22 cellular contexts compared by ENCODE assay signal in genomic region chr11:97614571-97614970, GRCh38.
DNase-seq lines count a peak whose midpoint lies in the region; ATAC-seq, FAIRE-seq and TF ChIP-seq lines count a peak whose summit lies in the region.
"Had no signal": no experiment of that assay in that cellular context is flagged by ENCODE, and none has a peak within 500 bp of the region (broad histone marks: within the 10 kb centered on the region; RNA-seq: fewer than 3 reads in every experiment).

No MANE protein-coding gene starts in this region.

- H3K36me3 Mint-ChIP-seq in astrocyte (ENCODE audit: low read depth, unreplicated experiment) = no peaks in the 10 kb centered on the region

- H4K20me1 ChIP-seq in astrocyte (ENCODE audit: insufficient read depth, low read length) (no peaks in the 10 kb centered on the region), fibroblast of lung (ENCODE audit: control insufficient read depth, extremely low read depth, insufficient read depth, low read length) (no peaks in the 10 kb centered on the region)

- H3K9me3 Mint-ChIP-seq in astrocyte (ENCODE audit: unreplicated experiment) = peaks cover 7% of the 10 kb centered on the region

- DNase-seq in HS-5 (ENCODE audit: low read depth) = peak; percentile 41
- peak; percentile 45 for DNase-seq in astrocyte (ENCODE audit: low read depth)
- peak; percentile 56 to 68 for DNase-seq in fibroblast of lung (ENCODE audit: low read depth in 2 of 2)
- peak; percentile 42 for DNase-seq in non-pigmented ciliary epithelial cell (ENCODE audit: low read depth)
- DNase-seq in cortex of kidney (lab: John Stamatoyannopoulos, UW) = no peak
- DNase-seq in MG63 = no peak
- no peak for DNase-seq in KG1 (lab: John Stamatoyannopoulos, UW)
- DNase-seq: ACHN, AML-193, DMS79, H9, NCI-H1436 treated with DMSO at 0.1 percent for 48 hours, NCI-H2029, NCI-H526, PC-3, RPMI8226, SHP77 treated with DMSO at 0.1 percent for 48 hours, SK-N-SH had no signal

- no peak overlapping the region for H3K27ac Mint-ChIP-seq in astrocyte (ENCODE audit: unreplicated experiment)
- H3K27ac Mint-ChIP-seq: H9 had no signal

- no peaks in the 10 kb centered on the region for H3K9me3 ChIP-seq in astrocyte (ENCODE audit: insufficient read depth, low read depth, low read length)
- H3K9me3 ChIP-seq in fibroblast of lung (ENCODE audit: control insufficient read depth, insufficient read depth, low read depth, low read length) = no peaks in the 10 kb centered on the region
- H3K9me3 ChIP-seq in MG63 = no peaks in the 10 kb centered on the region
- H3K9me3 ChIP-seq: SK-N-SH had no signal

- H3K9ac ChIP-seq in astrocyte (ENCODE audit: low read length) (peak overlapping the region; percentile 20), fibroblast of lung (ENCODE audit: insufficient read depth, low read length) (no peak overlapping the region)
- H3K9ac ChIP-seq: SK-N-SH had no signal

- no peak overlapping the region for H3K4me3 Mint-ChIP-seq in astrocyte (ENCODE audit: unreplicated experiment)
- H3K4me3 Mint-ChIP-seq: H9 had no signal

- no peaks in the 10 kb centered on the region for H3K79me2 ChIP-seq in astrocyte (ENCODE audit: insufficient read depth, low read length)
- no peaks in the 10 kb centered on the region for H3K79me2 ChIP-seq in fibroblast of lung (ENCODE audit: control insufficient read depth, insufficient read depth, low read length)

- H3K4me1 ChIP-seq in astrocyte (ENCODE audit: insufficient read depth, low read length) = no peaks in the 10 kb centered on the region
- H3K4me1 ChIP-seq in fibroblast of lung (ENCODE audit: control insufficient read depth, extremely low read depth, insufficient read depth, low read length) = no peaks in the 10 kb centered on the region

- H3K4me2 ChIP-seq in astrocyte (ENCODE audit: low read length) (peak overlapping the region; percentile 4), fibroblast of lung (ENCODE audit: extremely low read depth, insufficient read depth, low read length) (no peak overlapping the region)
- H3K4me2 ChIP-seq: SK-N-SH had no signal

- H3K27ac ChIP-seq in astrocyte (ENCODE audit: low read depth, low read length) = peak overlapping the region; percentile 41
- no peak overlapping the region for H3K27ac ChIP-seq in fibroblast of lung (ENCODE audit: insufficient read depth, low read length)
- H3K27ac ChIP-seq: C4-2B had no signal

- FAIRE-seq in astrocyte (lab: Jason Lieb, UNC) = no peak
- FAIRE-seq: D721Med, K562 had no signal

- H3K36me3 ChIP-seq in astrocyte (ENCODE audit: insufficient read depth, low read length) = no peaks in the 10 kb centered on the region
- no peaks in the 10 kb centered on the region for H3K36me3 ChIP-seq in fibroblast of lung (ENCODE audit: control insufficient read depth, insufficient read depth, low read length)
- no peaks in the 10 kb centered on the region for H3K36me3 ChIP-seq in MG63

- no peaks in the 10 kb centered on the region for H3K27me3 Mint-ChIP-seq in astrocyte (ENCODE audit: low read depth, unreplicated experiment)

- H2AFZ ChIP-seq in astrocyte (ENCODE audit: low read depth, low read length) (no peak overlapping the region), fibroblast of lung (ENCODE audit: low read length) (no peak overlapping the region)

- ATAC-seq in HG03175 (IDR thresholded peaks at IDR 0.05; ENCODE audit: unreplicated experiment) = no peak
- ATAC-seq: K562, PC-3 had no signal

- no peaks in the 10 kb centered on the region for H3K27me3 ChIP-seq in astrocyte (ENCODE audit: insufficient read depth, low read length)
- H3K27me3 ChIP-seq in fibroblast of lung (ENCODE audit: control insufficient read depth, insufficient read depth, low read length) = no peaks in the 10 kb centered on the region
- no peaks in the 10 kb centered on the region for H3K27me3 ChIP-seq in MG63

- no peak for TF ChIP-seq CTCF in astrocyte (IDR thresholded peaks at IDR 0.05; ENCODE audit: insufficient read depth, low read depth, low read length)
- no peak for TF ChIP-seq CTCF in fibroblast of lung (conservative IDR thresholded peaks at IDR 0.05 in 1 of 2, IDR thresholded peaks at IDR 0.05 in 1 of 2; ENCODE audit: low read depth in 1 of 2, low read length in 2 of 2)

- H3K4me1 Mint-ChIP-seq in astrocyte (ENCODE audit: low read depth, unreplicated experiment) = peaks cover 2% of the 10 kb centered on the region

- H3K4me3 ChIP-seq in astrocyte (ENCODE audit: insufficient read depth, low read depth, low read length) = no peak overlapping the region
- H3K4me3 ChIP-seq in fibroblast of lung (replicated peaks in 1 of 4; ENCODE audit: control extremely low read depth in 1 of 4, insufficient read depth in 1 of 4, low read depth in 3 of 4, low read length in 4 of 4) = no peak overlapping the region
- H3K4me3 ChIP-seq in MG63 = no peak overlapping the region
- H3K4me3 ChIP-seq: K562 had no signal

Comparison
In these comparisons a context has a peak if more than half of its experiments do, and no peak if none do; other contexts are left out.
1. DNase-seq: peak in HS-5 (single experiment), astrocyte (single experiment), fibroblast of lung (2 of 2) and non-pigmented ciliary epithelial cell (single experiment); none in cortex of kidney (single experiment), MG63 (single experiment) and KG1 (single experiment).